Comparison of ENCODE assay signal across 8 cellular contexts in the genomic region with DNA sequence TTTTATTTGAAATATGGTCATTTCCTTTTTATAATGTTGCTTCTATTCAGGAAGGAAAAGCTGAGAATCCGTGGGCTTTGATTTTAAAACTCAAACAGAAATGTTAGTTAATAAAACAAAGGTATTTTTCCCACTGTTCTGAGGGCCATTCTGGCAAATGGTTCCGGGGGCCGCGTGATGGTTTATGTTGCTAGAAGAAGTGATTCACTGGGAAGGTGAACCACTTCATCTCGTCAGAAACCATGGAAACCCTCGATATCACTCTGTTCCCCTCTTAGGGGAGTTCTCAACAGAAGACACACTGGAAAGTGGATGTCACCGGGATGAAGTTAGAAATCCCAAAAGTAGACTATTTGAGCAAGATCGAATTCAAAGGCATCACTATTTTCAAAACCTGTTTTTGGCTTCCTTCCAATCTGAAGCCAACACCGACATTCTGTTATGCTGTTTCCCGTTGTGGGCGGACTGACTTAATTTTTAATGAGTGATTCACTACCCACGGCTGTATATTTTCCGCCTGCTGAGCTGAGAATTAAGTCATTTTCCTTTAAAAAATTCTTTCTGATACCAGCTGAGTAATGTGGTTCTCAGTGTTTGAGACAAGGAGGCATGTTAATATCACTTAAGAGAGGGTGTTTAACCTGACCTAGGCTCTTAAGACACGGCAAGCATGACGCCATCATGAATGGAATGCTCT.
DNase-seq lines count a peak whose midpoint lies in the region; ATAC-seq and TF ChIP-seq lines count a peak whose summit lies in the region.

No MANE protein-coding gene starts in this region.

- in situ Hi-C loops in brain microvascular endothelial cell (cut with HindIII; ENCODE audit: low pct_ligation_motif_present, low sequenced_read_pairs): no loop called here

- POLR2A ChIA-PET in BJ (lab: Charles Lee): no interaction called here

- no peak for ATAC-seq in HG02678 (IDR thresholded peaks at IDR 0.05; ENCODE audit: unreplicated experiment)

- H3K27me3 Mint-ChIP-seq in osteocyte (ENCODE audit: unreplicated experiment): no peaks in the 10 kb centered on the region

- peaks cover 31% of the 10 kb centered on the region for H3K4me1 Mint-ChIP-seq in osteocyte (ENCODE audit: unreplicated experiment)

- H3K4me3 ChIP-seq in BJ (ENCODE audit: low read depth, low read length) (no peak overlapping the region), brain microvascular endothelial cell (ENCODE audit: low read depth, low read length) (peak overlapping the region; percentile 9)

- H3K4me3 Mint-ChIP-seq in osteocyte (ENCODE audit: unreplicated experiment): peak overlapping the region; percentile 16

- H3K27ac Mint-ChIP-seq in osteocyte (ENCODE audit: unreplicated experiment): peak overlapping the region; percentile 66

- CTCF ChIA-PET in BJ (lab: Yijun Ruan, JAX): interaction anchor here (1.1 to 1.2 kb wide), 2 partner anchors 20 to 84 kb away, joined by 4 to 6 read pairs; partner anchors contain the start of gene PTPRE

- H3K36me3 ChIP-seq in BJ (ENCODE audit: control insufficient read depth, insufficient read depth, low read length) (no peaks in the 10 kb centered on the region), brain microvascular endothelial cell (replicated peaks) (no peaks in the 10 kb centered on the region)

- peak overlapping the region; percentile 99 for H3K27ac ChIP-seq in brain microvascular endothelial cell

- DNase-seq in BJ (ENCODE audit: low read depth) (peak; percentile 13), RKO (ENCODE audit: low spot score) (peak; percentile 94), brain microvascular endothelial cell (peak; percentile 94), osteocyte (ENCODE audit: extremely low spot score, unreplicated experiment) (no peak), NCI-H2107 treated with DMSO at 0.1 percent for 48 hours (lab: John Stamatoyannopoulos, UW; ENCODE audit: unreplicated experiment) (no peak), NCI-H1092 (lab: John Stamatoyannopoulos, UW) (no peak), GM10266 (ENCODE audit: extremely low spot score) (no peak)

- H3K9me3 Mint-ChIP-seq in osteocyte (ENCODE audit: unreplicated experiment): no peaks in the 10 kb centered on the region

- H3K27me3 ChIP-seq in BJ (ENCODE audit: control insufficient read depth, insufficient read depth, low read length) (no peaks in the 10 kb centered on the region), brain microvascular endothelial cell (replicated peaks) (no peaks in the 10 kb centered on the region)

- no peak for TF ChIP-seq CTCF in BJ (IDR thresholded peaks at IDR 0.05; ENCODE audit: insufficient read depth, low read depth, low read length)
- TF ChIP-seq CTCF in brain microvascular endothelial cell (IDR thresholded peaks at IDR 0.05; ENCODE audit: low read depth, low read length, missing control alignments): no peak
- TF ChIP-seq CTCF in osteocyte (IDR thresholded peaks at IDR 0.05): no peak
- TF ChIP-seq CTCF in GM10266 (IDR thresholded peaks at IDR 0.05; ENCODE audit: control insufficient read depth, insufficient read depth, low read depth, missing control alignments): no peak

- H3K36me3 Mint-ChIP-seq in osteocyte (ENCODE audit: unreplicated experiment): no peaks in the 10 kb centered on the region

Comparison
In these comparisons a context has a peak if more than half of its experiments do, and no peak if none do; other contexts are left out.
1. DNase-seq: peak in BJ (single experiment), RKO (single experiment) and brain microvascular endothelial cell (single experiment); none in osteocyte (single experiment), NCI-H2107 treated with DMSO at 0.1 percent for 48 hours (single experiment), NCI-H1092 (single experiment) and GM10266 (single experiment).